Comparison of ENCODE assay signal across 8 cellular contexts in genomic region chrX:1453390-1453783, GRCh38. TPM values are rescaled to one million over a fixed set of nuclear protein-coding genes. Genes with fewer than 3 reads are reported as not detected.
DNase-seq lines count a peak whose midpoint lies in the region; ATAC-seq and TF ChIP-seq lines count a peak whose summit lies in the region.

No MANE protein-coding gene starts in this region.

- peak overlapping the region; percentile 96 for H3K27ac Mint-ChIP-seq in T-helper 1 cell treated with Interleukin-12 subunit alpha and Interleukin-12 subunit beta and Interleukin-4 antibody, amounts not matched to agents 30 μg/mL and 1 μg/mL, for 36 hours
- peak overlapping the region; percentile 88 for H3K27ac Mint-ChIP-seq in osteocyte (ENCODE audit: unreplicated experiment)

- H3K4me1 Mint-ChIP-seq in T-helper 1 cell treated with Interleukin-12 subunit alpha and Interleukin-12 subunit beta and Interleukin-4 antibody, amounts not matched to agents 30 μg/mL and 1 μg/mL, for 36 hours (ENCODE audit: low read depth) = peaks cover 12% of the 10 kb centered on the region
- peaks cover 5% of the 10 kb centered on the region for H3K4me1 Mint-ChIP-seq in osteocyte (ENCODE audit: unreplicated experiment)

- TF ChIP-seq CTCF in epithelial cell of proximal tubule (conservative IDR thresholded peaks at IDR 0.05; ENCODE audit: low read depth, low read length) (no peak), osteocyte (IDR thresholded peaks at IDR 0.05) (no peak)

- ATAC-seq in GM18498 (IDR thresholded peaks at IDR 0.05; ENCODE audit: unreplicated experiment) = peak; percentile 17
- ATAC-seq in HG02623 (IDR thresholded peaks at IDR 0.05; ENCODE audit: unreplicated experiment) = peak; percentile 4

- H3K4me3 Mint-ChIP-seq in T-helper 1 cell treated with Interleukin-12 subunit alpha and Interleukin-12 subunit beta and Interleukin-4 antibody, amounts not matched to agents 30 μg/mL and 1 μg/mL, for 36 hours = peak overlapping the region; percentile 87
- peak overlapping the region; percentile 86 for H3K4me3 Mint-ChIP-seq in osteocyte (ENCODE audit: unreplicated experiment)

- no peaks in the 10 kb centered on the region for H3K27me3 Mint-ChIP-seq in T-helper 1 cell treated with Interleukin-12 subunit alpha and Interleukin-12 subunit beta and Interleukin-4 antibody, amounts not matched to agents 30 μg/mL and 1 μg/mL, for 36 hours (ENCODE audit: low read depth)
- H3K27me3 Mint-ChIP-seq in osteocyte (ENCODE audit: unreplicated experiment) = peaks cover 10% of the 10 kb centered on the region

- H3K4me3 ChIP-seq in epithelial cell of proximal tubule (ENCODE audit: low read depth, low read length) = peak overlapping the region; percentile 72

- H3K36me3 Mint-ChIP-seq in T-helper 1 cell treated with Interleukin-12 subunit alpha and Interleukin-12 subunit beta and Interleukin-4 antibody, amounts not matched to agents 30 μg/mL and 1 μg/mL, for 36 hours (ENCODE audit: low read depth) = peaks cover 17% of the 10 kb centered on the region
- H3K36me3 Mint-ChIP-seq in osteocyte (ENCODE audit: unreplicated experiment) = peaks cover 9% of the 10 kb centered on the region

- DNase-seq in epithelial cell of proximal tubule (ENCODE audit: low read depth) (no peak), osteocyte (ENCODE audit: extremely low spot score, unreplicated experiment) (no peak), NCI-H345 treated with DMSO at 0.1 percent for 48 hours (lab: John Stamatoyannopoulos, UW; ENCODE audit: unreplicated experiment) (no peak), mucosa of gallbladder (ENCODE audit: low spot score) (no peak)
- DNase-seq in stimulated activated CD4-positive, alpha-beta T cell treated with anti-CD3 and anti-CD28 coated beads, Interleukin-15, amount 100 ng/mL, for 24 hours = no peak

- peaks cover 18% of the 10 kb centered on the region for H3K9me3 Mint-ChIP-seq in T-helper 1 cell treated with Interleukin-12 subunit alpha and Interleukin-12 subunit beta and Interleukin-4 antibody, amounts not matched to agents 30 μg/mL and 1 μg/mL, for 36 hours
- H3K9me3 Mint-ChIP-seq in osteocyte (ENCODE audit: unreplicated experiment) = peaks cover 7% of the 10 kb centered on the region

RNA-seq across cellular contexts. Expression of gene ASMTL, which starts 0.7 kb away (rescaled TPM):
- total RNA-seq in epithelial cell of proximal tubule (14.4 and 16.2 TPM in 2 replicates), osteocyte (33.3 and 35.9 TPM in 2 replicates), mucosa of gallbladder (29.7 TPM)
